In genomic region chr10:100883322-100883821, GRCh38 we compare ENCODE assay signal across 32 cellular contexts. TPM values are rescaled to one million over a fixed set of nuclear protein-coding genes. Genes with fewer than 3 reads are reported as not detected.
DNase-seq lines count a peak whose midpoint lies in the region; ATAC-seq, FAIRE-seq and TF ChIP-seq lines count a peak whose summit lies in the region.
"Had no signal": no experiment of that assay in that cellular context is flagged by ENCODE, and none has a peak within 500 bp of the region (broad histone marks: within the 10 kb centered on the region; RNA-seq: fewer than 3 reads in every experiment).

No MANE protein-coding gene starts in this region.

- in situ Hi-C loops in K562 (cut with MboI), result loop anchor here (25.0 kb wide), 1 partner anchor 546 kb away; the partner anchor contains the start of genes PKD2L1 and SCD

- 5% methylated on average over 10 of the region's 14 CpGs for WGBS in K562 (ENCODE audit: insufficient coverage, low coverage, missing lambda C conversion rate)

- H3K4me3 ChIP-seq in K562 (no peak overlapping the region), skeletal muscle satellite cell (ENCODE audit: low read length) (no peak overlapping the region)
- H3K4me3 ChIP-seq: gastroesophageal sphincter, MG63, neural progenitor cell, psoas muscle, vagina had no signal

- FAIRE-seq in K562 (lab: Jason Lieb, UNC), result no peak
- FAIRE-seq: endometrium, H54, islet of Langerhans, TTC549 had no signal

- H3K4me3 Mint-ChIP-seq in activated T-helper 17 cell treated with anti-CD3 and anti-CD28 coated beads, Interleukin-2, amount 50 U/mL, for 72 hours, result no peak overlapping the region
- H3K4me3 Mint-ChIP-seq: activated naive CD8-positive, alpha-beta T cell; CD8-positive, alpha-beta T cell; T-helper 1 cell treated with Interleukin-12 subunit alpha and Interleukin-12 subunit beta and Interleukin-4 antibody, amounts not matched to agents 30 μg/mL and 1 μg/mL, for 36 hours had no signal

- H3K4me2 ChIP-seq in K562 (ENCODE audit: insufficient read depth, low read length) (no peak overlapping the region), skeletal muscle satellite cell (ENCODE audit: low read length) (peak overlapping the region; percentile 69)
- H3K4me2 ChIP-seq: neural progenitor cell, SK-N-SH had no signal

- no TSS peak for BruUV-seq in K562 (replicated peaks; lab: Mats Ljungman, UMichigan)

- DNase-seq in NCI-H82 (lab: John Stamatoyannopoulos, UW) (peak; percentile 23), NCI-H82 treated with DMSO at 0.1 percent for 48 hours (lab: John Stamatoyannopoulos, UW; ENCODE audit: unreplicated experiment) (no peak), K562 (ENCODE audit: extremely low read depth in 1 of 4, low spot score in 3 of 4) (no peak), myocyte (ENCODE audit: low read depth) (peak; percentile 69), NCI-H1105 (lab: John Stamatoyannopoulos, UW) (no peak)
- DNase-seq in activated CD4-positive, alpha-beta T cell treated with anti-CD3 and anti-CD28 coated beads for 48 hours, result no peak
- DNase-seq: activated CD4-positive, alpha-beta T cell treated with anti-CD3 and anti-CD28 coated beads, Interleukin-2, amount 50 U/mL, for 48 hours; activated CD8-positive, alpha-beta memory T cell treated with anti-CD3 and anti-CD28 coated beads, Interleukin-2, amount 50 U/mL, for 4 hours; AML-193; CD8-positive, alpha-beta T cell; central memory CD4-positive, alpha-beta T cell; DMS153; NCI-H2029 treated with DMSO at 0.1 percent for 48 hours; NCI-H2227 treated with DMSO at 0.1 percent for 48 hours; psoas muscle; SK-N-SH; stimulated activated naive CD4-positive, alpha-beta T cell treated with Interleukin-2 at 50 U/mL for 16 hours had no signal

- H3K9me1 ChIP-seq in K562 (ENCODE audit: control insufficient read depth, insufficient read depth, low read length), result no peaks in the 10 kb centered on the region

- 0 out of 2 replicates have a peak overlapping the region, but pooled peaks have one; percentile 23 for H2AFZ ChIP-seq in K562 (ENCODE audit: low read depth, low read length)
- H2AFZ ChIP-seq: neural progenitor cell had no signal

- CTCF ChIA-PET in K562 (lab: Yijun Ruan, JAX; ENCODE audit: low intra/inter-chr PET ratio), result no interaction called here

- no peak for TF ChIP-seq POLR2A in K562 (conservative IDR thresholded peaks at IDR 0.05)

- no peak overlapping the region for H3K27ac Mint-ChIP-seq in activated T-helper 17 cell treated with anti-CD3 and anti-CD28 coated beads, Interleukin-2, amount 50 U/mL, for 72 hours
- H3K27ac Mint-ChIP-seq: activated naive CD8-positive, alpha-beta T cell; activated T-helper 2 cell treated with anti-CD3 and anti-CD28 coated beads, Interferon-gamma antibody, Interleukin-2, Interleukin-4, amounts not matched to agents 10 μg/mL and 5 μg/mL and 100 μg/mL, durations not matched to agents 14 hours and 24 hours and 36 hours; CD8-positive, alpha-beta T cell; T-helper 1 cell treated with Interleukin-12 subunit alpha and Interleukin-12 subunit beta and Interleukin-4 antibody, amounts not matched to agents 30 μg/mL and 1 μg/mL, for 36 hours had no signal

- H3K79me2 ChIP-seq in K562 (ENCODE audit: control insufficient read depth, insufficient read depth, low read length), result no peaks in the 10 kb centered on the region

- no peaks in the 10 kb centered on the region for H3K27me3 Mint-ChIP-seq in activated T-helper 17 cell treated with anti-CD3 and anti-CD28 coated beads, Interleukin-2, amount 50 U/mL, for 72 hours
- H3K27me3 Mint-ChIP-seq: activated naive CD8-positive, alpha-beta T cell had no signal

- no peak for ATAC-seq in K562
- no peak for ATAC-seq in activated T-helper 17 cell treated with anti-CD3 and anti-CD28 coated beads, Interleukin-2, amount 50 U/mL, for 72 hours (replicated peaks)
- ATAC-seq: CD8-positive, alpha-beta T cell; gastroesophageal sphincter had no signal

- H3K9me3 ChIP-seq in K562 (replicated peaks; ENCODE audit: control insufficient read depth, insufficient read depth, low read depth, low read length) (no peaks in the 10 kb centered on the region), skeletal muscle satellite cell (replicated peaks; ENCODE audit: low read length) (no peaks in the 10 kb centered on the region)
- H3K9me3 ChIP-seq: ascending aorta, gastroesophageal sphincter, MG63, psoas muscle, SK-N-SH, vagina had no signal

- H4K20me1 ChIP-seq in K562 (replicated peaks; ENCODE audit: control insufficient read depth, insufficient read depth, low read length), result no peaks in the 10 kb centered on the region; the same call in 1 of the 2 replicates

- H3K36me3 Mint-ChIP-seq in activated T-helper 17 cell treated with anti-CD3 and anti-CD28 coated beads, Interleukin-2, amount 50 U/mL, for 72 hours (ENCODE audit: low read depth), result no peaks in the 10 kb centered on the region
- H3K36me3 Mint-ChIP-seq: activated naive CD8-positive, alpha-beta T cell; CD8-positive, alpha-beta T cell; neural progenitor cell had no signal

- H3K9ac ChIP-seq in K562 (ENCODE audit: insufficient read depth in 1 of 2, low read depth in 2 of 2, low read length in 2 of 2) (no peak overlapping the region), skeletal muscle satellite cell (ENCODE audit: low read depth, low read length) (peak overlapping the region; percentile 53)
- H3K9ac ChIP-seq: neural progenitor cell, SK-N-SH had no signal

- H3K4me1 ChIP-seq in K562 (replicated peaks in 1 of 2; ENCODE audit: control insufficient read depth in 2 of 2, insufficient read depth in 2 of 2, low read length in 2 of 2), result peaks cover 0 to 4% of the 10 kb centered on the region in 2 experiments; a peak in 1 of 5 replicates
- peaks cover 45% of the 10 kb centered on the region for H3K4me1 ChIP-seq in skeletal muscle satellite cell (ENCODE audit: control insufficient read depth, insufficient read depth, low read length)
- H3K4me1 ChIP-seq: psoas muscle, vagina had no signal

- POLR2A ChIA-PET in K562 (lab: Yijun Ruan, JAX), result no interaction called here

- no peaks in the 10 kb centered on the region for H3K36me3 ChIP-seq in K562 (ENCODE audit: control insufficient read depth, insufficient read depth, low read length)
- no peaks in the 10 kb centered on the region for H3K36me3 ChIP-seq in skeletal muscle satellite cell (ENCODE audit: insufficient read depth, low read length)
- H3K36me3 ChIP-seq: ascending aorta, gastroesophageal sphincter, MG63, neural progenitor cell, vagina had no signal

- H3K4me1 Mint-ChIP-seq in activated T-helper 17 cell treated with anti-CD3 and anti-CD28 coated beads, Interleukin-2, amount 50 U/mL, for 72 hours, result no peaks in the 10 kb centered on the region

- no peak for TF ChIP-seq RAD21 in K562 (CRISPR knock-in tag; conservative IDR thresholded peaks at IDR 0.05 in 1 of 2, IDR thresholded peaks at IDR 0.05 in 1 of 2)

- peaks cover 2 to 6% of the 10 kb centered on the region in 2 experiments; a peak in 3 of 5 replicates for H3K27me3 ChIP-seq in K562 (ENCODE audit: control insufficient read depth in 2 of 2, insufficient read depth in 2 of 2, low read length in 2 of 2)
- H3K27me3 ChIP-seq in skeletal muscle satellite cell (ENCODE audit: control insufficient read depth, insufficient read depth, low read length), result peaks cover 4% of the 10 kb centered on the region
- H3K27me3 ChIP-seq: ascending aorta, MG63, vagina had no signal

- no peak overlapping the region for H3K27ac ChIP-seq in K562 (ENCODE audit: extremely low read depth, low read depth, low read length)
- H3K27ac ChIP-seq: 22Rv1, ascending aorta, gastroesophageal sphincter, neural progenitor cell, psoas muscle, vagina had no signal

- TF ChIP-seq EP300 in K562 (IDR thresholded peaks at IDR 0.05; ENCODE audit: low read length), result no peak

- no peak for TF ChIP-seq CTCF in K562 (IDR thresholded peaks at IDR 0.05 in 2 of 3, conservative IDR thresholded peaks at IDR 0.05 in 1 of 3; ENCODE audit: insufficient read depth in 2 of 3, low read depth in 1 of 3, low read length in 3 of 3)

- intact Hi-C loops in K562 (cut with micrococcal nuclease), result no loop called here

- H3K9me3 Mint-ChIP-seq in activated T-helper 17 cell treated with anti-CD3 and anti-CD28 coated beads, Interleukin-2, amount 50 U/mL, for 72 hours, result no peaks in the 10 kb centered on the region
- H3K9me3 Mint-ChIP-seq: activated T-helper 2 cell treated with anti-CD3 and anti-CD28 coated beads, Interferon-gamma antibody, Interleukin-2, Interleukin-4, amounts not matched to agents 10 μg/mL and 5 μg/mL and 100 μg/mL, durations not matched to agents 14 hours and 24 hours and 36 hours; CD8-positive, alpha-beta T cell; neural progenitor cell; T-helper 1 cell treated with Interleukin-12 subunit alpha and Interleukin-12 subunit beta and Interleukin-4 antibody, amounts not matched to agents 30 μg/mL and 1 μg/mL, for 36 hours had no signal

TF ChIP-seq in K562, 482 proteins besides CTCF, POLR2A, EP300 and RAD21 (continues in another document):
- TF ChIP-seq MED1 (CRISPR knock-in tag; IDR thresholded peaks at IDR 0.05; ENCODE audit: borderline replicate concordance) (no peak), SUPT5H (IDR thresholded peaks at IDR 0.05) (no peak), BRCA1 (IDR thresholded peaks at IDR 0.05) (no peak), BRCA1 (CRISPR knock-in tag; IDR thresholded peaks at IDR 0.05) (no peak), XRCC5 (IDR thresholded peaks at IDR 0.05; ENCODE audit: low read depth, low read length) (no peak)

RNA-seq across cellular contexts. Expression of gene SLF2, which starts 29.4 kb away (rescaled TPM):
- total RNA-seq in K562 (2011; cell fraction: chromatin; rRNA removed; ENCODE audit: low replicate concordance), result 19.8 and 53.8 TPM in 2 replicates
- 21.0 and 23.3 TPM in 2 replicates for total RNA-seq in K562 (2011; cell fraction: nucleolus; rRNA removed)
- 30.5 and 45.8 TPM in 2 replicates for total RNA-seq in K562 (2011; cell fraction: nucleoplasm; rRNA removed)
- total RNA-seq in K562 (2014; rRNA removed) (7.8 and 8.8 TPM in 2 replicates), K562 (2014; rRNA removed; fragmentation: Illumina TruSeq; extraction: Trizol) (13.8 and 13.9 TPM in 2 replicates), K562 (2015; rRNA removed; fragmentation: Illumina TruSeq; extraction: Trizol) (17.6 and 18.4 TPM in 2 replicates), K562 (2021) (9.2 and 11.3 TPM in 2 replicates), myocyte (81.5 and 99.4 TPM in 2 replicates)
- polyA plus RNA-seq in K562 (2011; rRNA removed) (6.7 and 7.1 TPM in 2 replicates), K562 (2014; fragmentation: Illumina TruSeq; extraction: Trizol) (4.9 and 6.1 TPM in 2 replicates), K562 (2014; fragmentation: Nextera tagmentation; extraction: Ambion mirVana) (1 to 10 TPM; 1.7 to 1.8 TPM), K562 (2014; rRNA removed) (7.9 and 8.6 TPM in 2 replicates)
- polyA plus RNA-seq in K562 (2011; cell fraction: cytosol; rRNA removed), result 2.6 and 3.9 TPM in 2 replicates
- polyA plus RNA-seq in K562 (2011; cell fraction: nucleus; rRNA removed), result 9.7 and 10.6 TPM in 2 replicates
- polyA plus RNA-seq in K562 (2012), result 6.6 and 11.2 TPM in 2 replicates
- 13.3 and 19.4 TPM in 2 replicates for polyA minus RNA-seq in K562 (2011; rRNA and poly(A)+ RNA removed)
- polyA minus RNA-seq in K562 (2011; cell fraction: cytosol; rRNA and poly(A)+ RNA removed), result 6.1 and 7.0 TPM in 2 replicates
- polyA minus RNA-seq in K562 (2011; cell fraction: nucleus; rRNA and poly(A)+ RNA removed), result 25.6 and 47.8 TPM in 2 replicates
- polyA plus RNA-seq in myocyte (2012), result 17.5 TPM
- 21.6 and 30.4 TPM in 2 replicates for total RNA-seq in skeletal muscle satellite cell (2012; rRNA removed)
- 10 to 100 TPM; 41.3 to 44.1 TPM for total RNA-seq in activated T-helper 17 cell treated with anti-CD3 and anti-CD28 coated beads, Interleukin-2, amount 50 U/mL, for 72 hours

Comparison
In these comparisons a context has a peak if more than half of its experiments do, and no peak if none do; other contexts are left out.
1. DNase-seq: peak in NCI-H82 (single experiment) and myocyte (single experiment); none in NCI-H82 treated with DMSO at 0.1 percent for 48 hours (single experiment), K562 (0 of 4), activated CD4-positive, alpha-beta T cell treated with anti-CD3 and anti-CD28 coated beads for 48 hours (single experiment) and NCI-H1105 (single experiment).